Comparison of ENCODE assay signal across 7 cellular contexts in genomic region chr14:90383731-90384542, GRCh38. TPM values are rescaled to one million over a fixed set of nuclear protein-coding genes. Genes with fewer than 3 reads are reported as not detected.
A peak's percentile ranks its signal among the peaks of the same experiment; 100 is the strongest.
DNase-seq lines count a peak whose midpoint lies in the region; ATAC-seq and TF ChIP-seq lines count a peak whose summit lies in the region.

No MANE protein-coding gene starts in this region.

- H3K4me3 ChIP-seq in osteoblast (ENCODE audit: insufficient read depth, low read length) (peak overlapping the region; percentile 90), upper lobe of right lung (peak overlapping the region; percentile 64)

- peak overlapping the region; percentile 99 for H3K4me2 ChIP-seq in osteoblast (ENCODE audit: insufficient read depth, low read length)

- H4K20me1 ChIP-seq in osteoblast (ENCODE audit: insufficient read depth, low read length): no peaks in the 10 kb centered on the region

- TF ChIP-seq CTCF in osteoblast (IDR thresholded peaks at IDR 0.05; ENCODE audit: extremely low read depth, low read depth, low read length) (no peak), upper lobe of right lung (IDR thresholded peaks at IDR 0.05) (no peak)

- DNase-seq in OCI-M1 (lab: John Stamatoyannopoulos, UW) (peak; percentile 81), globus pallidus (ENCODE audit: low spot score) (peak; percentile 74), osteoblast (ENCODE audit: insufficient read length, low spot score, missing footprints) (no peak), upper lobe of right lung (peak; percentile 84)
- DNase-seq in activated T-helper 9 cell treated with anti-CD3 and anti-CD28 coated beads, Interleukin-2, amount 50 U/mL, for 16 hours (ENCODE audit: low read depth): peak; percentile 29

- intact Hi-C loops in upper lobe of right lung (cut with DNase I): no loop called here

- H3K36me3 ChIP-seq in osteoblast (ENCODE audit: insufficient read depth, low read length) (no peaks in the 10 kb centered on the region), upper lobe of right lung (no peaks in the 10 kb centered on the region)

- H3K4me1 ChIP-seq in osteoblast (ENCODE audit: insufficient read depth, low read length): peaks cover 57% of the 10 kb centered on the region
- peaks cover 23% of the 10 kb centered on the region for H3K4me1 ChIP-seq in upper lobe of right lung

- ATAC-seq in GM18867 (IDR thresholded peaks at IDR 0.05; ENCODE audit: unreplicated experiment): peak; percentile 5
- peak; percentile 8 for ATAC-seq in HG03175 (IDR thresholded peaks at IDR 0.05; ENCODE audit: unreplicated experiment)
- ATAC-seq in upper lobe of right lung: peak; percentile 33

- no peaks in the 10 kb centered on the region for H3K79me2 ChIP-seq in osteoblast (ENCODE audit: insufficient read depth, low read length)

- H3K27me3 ChIP-seq in osteoblast (ENCODE audit: insufficient read depth, low read length) (no peaks in the 10 kb centered on the region), upper lobe of right lung (no peaks in the 10 kb centered on the region)

- H3K9me3 ChIP-seq in osteoblast (ENCODE audit: low read depth, low read length): no peaks in the 10 kb centered on the region
- H3K9me3 ChIP-seq in upper lobe of right lung: no peaks in the 10 kb centered on the region

- H3K27ac ChIP-seq in osteoblast (ENCODE audit: low read depth, low read length): peak overlapping the region; percentile 100
- H3K27ac ChIP-seq in upper lobe of right lung: peak overlapping the region; percentile 100

- peak overlapping the region; percentile 84 for H2AFZ ChIP-seq in osteoblast (ENCODE audit: low read length)

RNA-seq across cellular contexts. Expression of gene CALM1, which starts 12.9 kb away (rescaled TPM):
- total RNA-seq in osteoblast (227 and 313 TPM in 2 replicates), upper lobe of right lung (477 TPM)

RNA-seq across cellular contexts. Expression of gene NRDE2, which starts 52.2 kb away (rescaled TPM):
- total RNA-seq in osteoblast: 10.3 and 11.2 TPM in 2 replicates
- 22.2 TPM for total RNA-seq in upper lobe of right lung
